16 cellular contexts compared by ENCODE assay signal in genomic region chr2:57758686-57759085, GRCh38.
"Had no signal": no experiment of that assay in that cellular context is flagged by ENCODE, and none has a peak within 500 bp of the region (broad histone marks: within the 10 kb centered on the region; RNA-seq: fewer than 3 reads in every experiment).

No MANE protein-coding gene starts in this region.

- H3K27me3 Mint-ChIP-seq: naive B cell had no signal

- H3K27ac ChIP-seq: adrenal gland, cardiac muscle cell, ovary, thyroid gland, VCaP had no signal

- H3K9me3 ChIP-seq: adrenal gland, ovary, thyroid gland had no signal

- H3K4me1 Mint-ChIP-seq: activated naive CD4-positive, alpha-beta T cell treated with anti-CD3 and anti-CD28 coated beads, Interleukin-2, amount 50 U/mL, for 24 hours; stimulated activated effector memory CD8-positive, alpha-beta T cell treated with anti-CD3 and anti-CD28 coated beads, Interleukin-12 subunit alpha, Interleukin-12 subunit beta, amount 100 ng/mL, for 72 hours had no signal

- H3K27ac Mint-ChIP-seq: activated CD8-positive, alpha-beta memory T cell treated with anti-CD3 and anti-CD28 coated beads, Interleukin-2, amount 10 ng/mL, durations not matched to agents 7 days and 5 days; activated naive CD4-positive, alpha-beta T cell treated with anti-CD3 and anti-CD28 coated beads, Interleukin-2, amount 50 U/mL, for 24 hours; stimulated activated effector memory CD8-positive, alpha-beta T cell treated with anti-CD3 and anti-CD28 coated beads, Interleukin-12 subunit alpha, Interleukin-12 subunit beta, amount 100 ng/mL, for 72 hours had no signal

- DNase-seq: activated CD4-positive, alpha-beta T cell treated with anti-CD3 and anti-CD28 coated beads, Interleukin-2, amount 50 U/mL, for 48 hours; activated CD8-positive, alpha-beta memory T cell treated with anti-CD3 and anti-CD28 coated beads, Interleukin-2, amount 10 ng/mL, durations not matched to agents 7 days and 5 days; activated effector memory CD4-positive, alpha-beta T cell treated with Interleukin-2 at 50 U/mL for 16 hours; activated T-cell treated with anti-CD3 and anti-CD28 coated beads, Interleukin-2, amount 50 U/mL, for 4 hours; adrenal gland; dorsolateral prefrontal cortex; naive B cell; ovary; thyroid gland had no signal

- H3K36me3 ChIP-seq: adrenal gland, cardiac muscle cell, ovary, thyroid gland had no signal

- H3K36me3 Mint-ChIP-seq: activated CD8-positive, alpha-beta memory T cell treated with anti-CD3 and anti-CD28 coated beads, Interleukin-2, amount 10 ng/mL, durations not matched to agents 7 days and 5 days; activated naive CD4-positive, alpha-beta T cell treated with anti-CD3 and anti-CD28 coated beads, Interleukin-2, amount 50 U/mL, for 24 hours; naive B cell; stimulated activated effector memory CD8-positive, alpha-beta T cell treated with anti-CD3 and anti-CD28 coated beads, Interleukin-12 subunit alpha, Interleukin-12 subunit beta, amount 100 ng/mL, for 72 hours had no signal

- H3K27me3 ChIP-seq: adrenal gland, cardiac muscle cell, dorsolateral prefrontal cortex, ovary, thyroid gland had no signal

- H3K4me3 ChIP-seq: cardiac muscle cell, lung, ovary, thyroid gland had no signal

- H3K9me3 Mint-ChIP-seq: activated naive CD4-positive, alpha-beta T cell treated with anti-CD3 and anti-CD28 coated beads, Interleukin-2, amount 50 U/mL, for 24 hours; activated T-cell treated with anti-CD3 and anti-CD28 coated beads, Interleukin-2, amount 50 U/mL, for 4 hours; naive B cell; stimulated activated effector memory CD8-positive, alpha-beta T cell treated with anti-CD3 and anti-CD28 coated beads, Interleukin-12 subunit alpha, Interleukin-12 subunit beta, amount 100 ng/mL, for 72 hours had no signal

- FAIRE-seq: endometrium, islet of Langerhans had no signal

- H3K4me3 Mint-ChIP-seq: activated CD8-positive, alpha-beta memory T cell treated with anti-CD3 and anti-CD28 coated beads, Interleukin-2, amount 10 ng/mL, durations not matched to agents 7 days and 5 days; activated naive CD4-positive, alpha-beta T cell treated with anti-CD3 and anti-CD28 coated beads, Interleukin-2, amount 50 U/mL, for 24 hours; activated T-cell treated with anti-CD3 and anti-CD28 coated beads, Interleukin-2, amount 50 U/mL, for 4 hours; stimulated activated effector memory CD8-positive, alpha-beta T cell treated with anti-CD3 and anti-CD28 coated beads, Interleukin-12 subunit alpha, Interleukin-12 subunit beta, amount 100 ng/mL, for 72 hours had no signal
